19 cellular contexts compared by ENCODE assay signal in genomic region chr13:101423872-101424271, GRCh38. TPM values are rescaled to one million over a fixed set of nuclear protein-coding genes. Genes with fewer than 3 reads are reported as not detected.
DNase-seq lines count a peak whose midpoint lies in the region; ATAC-seq, FAIRE-seq and TF ChIP-seq lines count a peak whose summit lies in the region.
"Had no signal": no experiment of that assay in that cellular context is flagged by ENCODE, and none has a peak within 500 bp of the region (broad histone marks: within the 10 kb centered on the region; RNA-seq: fewer than 3 reads in every experiment).

No MANE protein-coding gene starts in this region.

- no peaks in the 10 kb centered on the region for H3K27me3 ChIP-seq in left ventricle myocardium inferior (ENCODE audit: low read depth)
- H3K27me3 ChIP-seq in astrocyte (ENCODE audit: insufficient read depth, low read length), result no peaks in the 10 kb centered on the region
- H3K27me3 ChIP-seq: BLaER1 treated with 17β-estradiol and CSF1 and Interleukin-3, amounts not matched to agents 10 nM and 100 nM had no signal

- H3K4me1 ChIP-seq in left ventricle myocardium inferior (no peaks in the 10 kb centered on the region), astrocyte (ENCODE audit: insufficient read depth, low read length) (no peaks in the 10 kb centered on the region)
- H3K4me1 ChIP-seq: A549; BLaER1 treated with 17β-estradiol and CSF1 and Interleukin-3, amounts not matched to agents 10 nM and 100 nM had no signal

- H2AFZ ChIP-seq in astrocyte (ENCODE audit: low read depth, low read length), result no peak overlapping the region

- no peaks in the 10 kb centered on the region for H4K20me1 ChIP-seq in astrocyte (ENCODE audit: insufficient read depth, low read length)
- H4K20me1 ChIP-seq: BLaER1 treated with 17β-estradiol and CSF1 and Interleukin-3, amounts not matched to agents 10 nM and 100 nM had no signal

- intact Hi-C loops in left ventricle myocardium inferior (cut with micrococcal nuclease), result no loop called here
- intact Hi-C loops in cardiac septum (cut with DNase I), result no loop called here

- no peak overlapping the region for H3K4me3 Mint-ChIP-seq in astrocyte (ENCODE audit: unreplicated experiment)
- peak overlapping the region; percentile 18 for H3K4me3 Mint-ChIP-seq in neural crest cell
- no peak overlapping the region for H3K4me3 Mint-ChIP-seq in stimulated activated naive CD8-positive, alpha-beta T cell treated with anti-CD3 and anti-CD28 coated beads, Interleukin-15, amount 100 ng/mL, for 72 hours
- H3K4me3 Mint-ChIP-seq: CD8-positive, alpha-beta memory T cell had no signal

- H3K4me3 ChIP-seq in left ventricle myocardium inferior, result no peak overlapping the region
- H3K4me3 ChIP-seq in astrocyte (ENCODE audit: insufficient read depth, low read depth, low read length), result no peak overlapping the region
- H3K4me3 ChIP-seq: A549; BLaER1 treated with 17β-estradiol and CSF1 and Interleukin-3, amounts not matched to agents 10 nM and 100 nM had no signal

- no peak overlapping the region for H3K9ac ChIP-seq in astrocyte (ENCODE audit: low read length)
- H3K9ac ChIP-seq: BLaER1 treated with 17β-estradiol and CSF1 and Interleukin-3, amounts not matched to agents 10 nM and 100 nM; KMS-11 had no signal

- TF ChIP-seq CTCF in left ventricle myocardium inferior (IDR thresholded peaks at IDR 0.05; ENCODE audit: borderline replicate concordance), result no peak
- no peak for TF ChIP-seq CTCF in astrocyte (IDR thresholded peaks at IDR 0.05; ENCODE audit: insufficient read depth, low read depth, low read length)
- no peak for TF ChIP-seq CTCF in neural crest cell (conservative IDR thresholded peaks at IDR 0.05)

- DNase-seq in left ventricle myocardium inferior, result no peak
- DNase-seq in cardiac septum (ENCODE audit: low spot score), result no peak
- no peak for DNase-seq in astrocyte (ENCODE audit: low read depth)
- no peak for DNase-seq in neural crest cell (ENCODE audit: low read depth, low spot score)
- DNase-seq in stimulated activated naive CD8-positive, alpha-beta T cell treated with anti-CD3 and anti-CD28 coated beads, Interleukin-15, amount 100 ng/mL, for 72 hours, result no peak
- DNase-seq in iPS-NIHi11 (ENCODE audit: low spot score), result no peak
- no peak for DNase-seq in activated gamma-delta T cell (lab: John Stamatoyannopoulos, UW)
- DNase-seq: CD8-positive, alpha-beta memory T cell; DMS79 treated with DMSO at 0.1 percent for 48 hours; NCI-H1048; NCI-H1436 treated with DMSO at 0.1 percent for 48 hours; NCI-H2081 treated with DMSO at 0.1 percent for 48 hours; NCI-H345; NCI-H69 had no signal

- no peaks in the 10 kb centered on the region for H3K79me2 ChIP-seq in astrocyte (ENCODE audit: insufficient read depth, low read length)

- H3K36me3 ChIP-seq in left ventricle myocardium inferior, result no peaks in the 10 kb centered on the region
- H3K36me3 ChIP-seq in astrocyte (ENCODE audit: insufficient read depth, low read length), result no peaks in the 10 kb centered on the region
- H3K36me3 ChIP-seq: BLaER1 treated with 17β-estradiol and CSF1 and Interleukin-3, amounts not matched to agents 10 nM and 100 nM had no signal

- ATAC-seq in stimulated activated naive CD8-positive, alpha-beta T cell treated with anti-CD3 and anti-CD28 coated beads, Interleukin-15, amount 100 ng/mL, for 72 hours, result no peak
- no peak for ATAC-seq in GM21619 (IDR thresholded peaks at IDR 0.05; ENCODE audit: unreplicated experiment)
- ATAC-seq: A549 had no signal

- peaks cover 11% of the 10 kb centered on the region for H3K4me1 Mint-ChIP-seq in astrocyte (ENCODE audit: low read depth, unreplicated experiment)
- H3K4me1 Mint-ChIP-seq in neural crest cell, result peaks cover 32% of the 10 kb centered on the region
- no peaks in the 10 kb centered on the region for H3K4me1 Mint-ChIP-seq in stimulated activated naive CD8-positive, alpha-beta T cell treated with anti-CD3 and anti-CD28 coated beads, Interleukin-15, amount 100 ng/mL, for 72 hours
- H3K4me1 Mint-ChIP-seq: CD8-positive, alpha-beta memory T cell had no signal

- H3K4me2 ChIP-seq in astrocyte (ENCODE audit: low read length), result no peak overlapping the region
- H3K4me2 ChIP-seq: A549; BLaER1 treated with 17β-estradiol and CSF1 and Interleukin-3, amounts not matched to agents 10 nM and 100 nM; KMS-11 had no signal

- H3K9me3 ChIP-seq in left ventricle myocardium inferior (replicated peaks), result no peaks in the 10 kb centered on the region
- H3K9me3 ChIP-seq in astrocyte (ENCODE audit: insufficient read depth, low read depth, low read length), result no peaks in the 10 kb centered on the region
- H3K9me3 ChIP-seq: A549; BLaER1 treated with 17β-estradiol and CSF1 and Interleukin-3, amounts not matched to agents 10 nM and 100 nM had no signal

- H3K36me3 Mint-ChIP-seq in astrocyte (ENCODE audit: low read depth, unreplicated experiment) (no peaks in the 10 kb centered on the region), neural crest cell (ENCODE audit: low read depth) (no peaks in the 10 kb centered on the region)
- H3K36me3 Mint-ChIP-seq: CD8-positive, alpha-beta memory T cell had no signal

- H3K9me3 Mint-ChIP-seq in astrocyte (ENCODE audit: unreplicated experiment) (no peaks in the 10 kb centered on the region), neural crest cell (no peaks in the 10 kb centered on the region)
- H3K9me3 Mint-ChIP-seq in stimulated activated naive CD8-positive, alpha-beta T cell treated with anti-CD3 and anti-CD28 coated beads, Interleukin-15, amount 100 ng/mL, for 72 hours, result no peaks in the 10 kb centered on the region

- H3K27ac ChIP-seq in left ventricle myocardium inferior (replicated peaks) (peak overlapping the region; percentile 31), astrocyte (ENCODE audit: low read depth, low read length) (no peak overlapping the region)
- H3K27ac ChIP-seq: A549; BLaER1 treated with 17β-estradiol and CSF1 and Interleukin-3, amounts not matched to agents 10 nM and 100 nM; KMS-11 had no signal

- peak; percentile 9 for FAIRE-seq in astrocyte (lab: Jason Lieb, UNC)
- FAIRE-seq: A549 had no signal

- H3K27me3 Mint-ChIP-seq in astrocyte (ENCODE audit: low read depth, unreplicated experiment), result no peaks in the 10 kb centered on the region
- H3K27me3 Mint-ChIP-seq in neural crest cell (ENCODE audit: low read depth), result peaks cover 4% of the 10 kb centered on the region
- H3K27me3 Mint-ChIP-seq in stimulated activated naive CD8-positive, alpha-beta T cell treated with anti-CD3 and anti-CD28 coated beads, Interleukin-15, amount 100 ng/mL, for 72 hours, result peaks cover 23% of the 10 kb centered on the region

- H3K27ac Mint-ChIP-seq in astrocyte (ENCODE audit: unreplicated experiment) (no peak overlapping the region), neural crest cell (ENCODE audit: unreplicated experiment) (no peak overlapping the region)
- H3K27ac Mint-ChIP-seq in stimulated activated naive CD8-positive, alpha-beta T cell treated with anti-CD3 and anti-CD28 coated beads, Interleukin-15, amount 100 ng/mL, for 72 hours, result no peak overlapping the region
- H3K27ac Mint-ChIP-seq: CD8-positive, alpha-beta memory T cell had no signal

RNA-seq across cellular contexts. Expression of gene NALCN, which starts 7.6 kb away (rescaled TPM):
- total RNA-seq in left ventricle myocardium inferior (8.3 TPM), cardiac septum (2.3 TPM), astrocyte (1.1 and 2.2 TPM in 2 replicates), neural crest cell (0.35 and 0.36 TPM in 2 replicates)
- total RNA-seq: CD8-positive, alpha-beta memory T cell; G401 had no signal

RNA-seq across cellular contexts. Expression of gene ITGBL1, which starts 28.6 kb away (rescaled TPM):
- total RNA-seq in left ventricle myocardium inferior (2.2 TPM), cardiac septum (9.2 TPM), astrocyte (0.14 and 0.22 TPM in 2 replicates), neural crest cell (not detected in 2 replicates)
- total RNA-seq: CD8-positive, alpha-beta memory T cell; G401 had no signal
